In the genomic region with DNA sequence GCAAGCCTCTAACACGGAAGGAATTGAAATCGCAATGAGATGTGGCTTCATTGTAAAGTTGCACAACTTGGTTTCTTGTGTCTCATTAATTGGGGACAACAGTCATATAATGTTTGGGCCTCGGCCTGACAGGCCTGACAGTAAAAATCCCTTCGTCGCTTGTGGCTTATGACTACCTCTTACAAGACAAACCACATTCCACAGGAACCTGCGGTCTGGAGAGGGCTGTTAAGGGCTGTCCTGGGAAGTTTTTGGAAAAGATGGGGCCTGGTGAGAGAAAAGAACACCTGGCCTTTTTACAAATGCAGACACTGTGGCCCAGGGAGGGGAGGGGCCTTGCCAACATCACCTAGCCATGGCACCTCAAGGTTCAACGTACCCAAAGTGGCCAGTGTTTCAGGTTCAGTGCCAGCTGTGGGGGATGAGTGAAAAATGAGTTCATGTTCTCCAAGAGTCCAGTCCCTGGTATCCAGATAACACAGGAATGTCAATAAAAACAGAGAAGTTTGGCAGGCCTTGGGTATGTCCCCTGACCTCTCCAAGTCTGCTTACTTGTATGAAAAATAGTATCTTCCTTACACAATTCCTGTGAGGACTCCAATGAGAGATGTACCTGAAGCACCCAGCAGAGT, we compare ENCODE assay signal across 1 cellular context.
TF ChIP-seq lines count a peak whose summit lies in the region.

No MANE protein-coding gene starts in this region.

TF ChIP-seq in HCT116, 20 proteins besides CTCF, POLR2A, EP300 and RAD21 (continued from another document):
- TF ChIP-seq EZH2phosphoT487 (IDR thresholded peaks at IDR 0.05; ENCODE audit: borderline replicate concordance) (no peak), JUND (IDR thresholded peaks at IDR 0.05) (peak; percentile 61), CBX3 (IDR thresholded peaks at IDR 0.05; ENCODE audit: low read depth) (peak; percentile 62), EZH2 (IDR thresholded peaks at IDR 0.05) (no peak), FOSL1 (IDR thresholded peaks at IDR 0.05; ENCODE audit: low read depth) (peak; percentile 51; the same call in 1 of the 2 replicates), TCF7L2 (IDR thresholded peaks at IDR 0.05; ENCODE audit: borderline replicate concordance, extremely low read depth, insufficient read depth, insufficient read length) (no peak), CEBPB (IDR thresholded peaks at IDR 0.05; ENCODE audit: low read depth) (peak; percentile 93)
- TF ChIP-seq, protein P1, sequence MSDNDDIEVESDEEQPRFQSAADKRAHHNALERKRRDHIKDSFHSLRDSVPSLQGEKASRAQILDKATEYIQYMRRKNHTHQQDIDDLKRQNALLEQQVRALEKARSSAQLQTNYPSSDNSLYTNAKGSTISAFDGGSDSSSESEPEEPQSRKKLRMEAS (IDR thresholded peaks at IDR 0.05): peak; percentile 55
- TF ChIP-seq, protein P2, sequence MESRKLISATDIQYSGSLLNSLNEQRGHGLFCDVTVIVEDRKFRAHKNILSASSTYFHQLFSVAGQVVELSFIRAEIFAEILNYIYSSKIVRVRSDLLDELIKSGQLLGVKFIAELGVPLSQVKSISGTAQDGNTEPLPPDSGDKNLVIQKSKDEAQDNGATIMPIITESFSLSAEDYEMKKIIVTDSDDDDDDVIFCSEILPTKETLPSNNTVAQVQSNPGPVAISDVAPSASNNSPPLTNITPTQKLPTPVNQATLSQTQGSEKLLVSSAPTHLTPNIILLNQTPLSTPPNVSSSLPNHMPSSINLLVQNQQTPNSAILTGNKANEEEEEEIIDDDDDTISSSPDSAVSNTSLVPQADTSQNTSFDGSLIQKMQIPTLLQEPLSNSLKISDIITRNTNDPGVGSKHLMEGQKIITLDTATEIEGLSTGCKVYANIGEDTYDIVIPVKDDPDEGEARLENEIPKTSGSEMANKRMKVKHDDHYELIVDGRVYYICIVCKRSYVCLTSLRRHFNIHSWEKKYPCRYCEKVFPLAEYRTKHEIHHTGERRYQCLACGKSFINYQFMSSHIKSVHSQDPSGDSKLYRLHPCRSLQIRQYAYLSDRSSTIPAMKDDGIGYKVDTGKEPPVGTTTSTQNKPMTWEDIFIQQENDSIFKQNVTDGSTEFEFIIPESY (IDR thresholded peaks at IDR 0.05; ENCODE audit: extremely low read depth, insufficient replicate concordance, low read length): no peak
